In the genomic region with DNA sequence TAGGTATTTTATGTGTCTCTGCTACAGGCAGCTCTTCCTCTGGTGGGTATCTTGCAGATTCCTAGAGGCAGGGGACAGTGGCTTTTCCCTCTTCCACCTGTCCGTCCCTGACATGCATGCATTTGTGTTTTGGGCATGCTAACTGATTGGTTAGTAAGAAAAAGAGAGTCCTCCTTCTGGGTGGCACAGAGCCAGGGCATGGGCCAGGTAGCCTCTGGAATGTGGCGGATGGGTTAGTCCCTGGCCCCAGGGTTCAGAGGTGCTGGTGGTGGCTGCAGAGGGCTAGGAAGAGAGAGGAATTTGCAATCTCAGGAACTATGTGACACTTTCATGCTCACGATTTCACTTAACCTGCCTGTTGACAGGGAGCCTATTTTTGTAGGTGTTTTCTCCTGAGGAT, we compare ENCODE assay signal across 29 cellular contexts. TPM values are rescaled to one million over a fixed set of nuclear protein-coding genes. Genes with fewer than 3 reads are reported as not detected.
"Had no signal": no experiment of that assay in that cellular context is flagged by ENCODE, and none has a peak within 500 bp of the region (broad histone marks: within the 10 kb centered on the region; RNA-seq: fewer than 3 reads in every experiment).

No MANE protein-coding gene starts in this region.

- ATAC-seq: effector memory CD8-positive, alpha-beta T cell; esophagus mucosa; gastrocnemius medialis; heart right ventricle; left colon; left lung; left ventricle myocardium superior; lower lobe of right lung; naive thymus-derived CD4-positive, alpha-beta T cell had no signal

- DNase-seq: colonic mucosa; cortex of kidney; effector CD8-positive, alpha-beta T cell; effector memory CD8-positive, alpha-beta T cell; endodermal cell; erythroblast; esophagus squamous epithelium; foreskin fibroblast; foreskin melanocyte; gastrocnemius medialis; glutamatergic neuron; head of caudate nucleus; heart right ventricle; hippocampal formation; left colon; left lung; left ventricle myocardium superior; lower lobe of right lung; mesenchymal stem cell; midbrain; naive thymus-derived CD4-positive, alpha-beta T cell had no signal

RNA-seq across cellular contexts. Expression of gene MS4A15, which starts 5.8 kb away (rescaled TPM):
- total RNA-seq: endodermal cell; esophagus mucosa; esophagus squamous epithelium; gastrocnemius medialis; glomerular endothelial cell; heart right ventricle; kidney epithelial cell; left colon; left ventricle myocardium superior; lower leg skin; lung microvascular endothelial cell; mononuclear cell; mucosa of gallbladder; naive thymus-derived CD4-positive, alpha-beta T cell had no signal

RNA-seq across cellular contexts. Expression of gene MS4A18, which starts 26.4 kb away (rescaled TPM):
- total RNA-seq: colonic mucosa; dermis microvascular lymphatic vessel endothelial cell; endodermal cell; esophagus mucosa; esophagus squamous epithelium; gastrocnemius medialis; glomerular endothelial cell; heart right ventricle; kidney epithelial cell; left colon; left lung; left ventricle myocardium superior; lower leg skin; lower lobe of right lung; lung microvascular endothelial cell; mononuclear cell; mucosa of gallbladder; naive thymus-derived CD4-positive, alpha-beta T cell had no signal

RNA-seq across cellular contexts. Expression of gene MS4A10, which starts 34.2 kb away (rescaled TPM):
- total RNA-seq: dermis microvascular lymphatic vessel endothelial cell; endodermal cell; esophagus mucosa; esophagus squamous epithelium; gastrocnemius medialis; glomerular endothelial cell; heart right ventricle; kidney epithelial cell; left lung; left ventricle myocardium superior; lower leg skin; lower lobe of right lung; lung microvascular endothelial cell; mononuclear cell; mucosa of gallbladder; naive thymus-derived CD4-positive, alpha-beta T cell had no signal

RNA-seq across cellular contexts. Expression of gene MS4A8, which starts 51.5 kb away (rescaled TPM):
- total RNA-seq: dermis microvascular lymphatic vessel endothelial cell; endodermal cell; esophagus mucosa; esophagus squamous epithelium; glomerular endothelial cell; heart right ventricle; kidney epithelial cell; left ventricle myocardium superior; lower leg skin; lung microvascular endothelial cell; mononuclear cell; naive thymus-derived CD4-positive, alpha-beta T cell had no signal
